Comparison of ENCODE assay signal across 19 cellular contexts in genomic region chr6:135665935-135666334, GRCh38.
DNase-seq lines count a peak whose midpoint lies in the region; ATAC-seq and TF ChIP-seq lines count a peak whose summit lies in the region.
"Had no signal": no experiment of that assay in that cellular context is flagged by ENCODE, and none has a peak within 500 bp of the region (broad histone marks: within the 10 kb centered on the region; RNA-seq: fewer than 3 reads in every experiment).

No MANE protein-coding gene starts in this region.

- dilution Hi-C loops in mammary epithelial cell (cut with HindIII; ENCODE audit: low sequenced_read_pairs): no loop called here

- in situ Hi-C loops in mammary epithelial cell (cut with MboI; ENCODE audit: low sequenced_read_pairs in 2 of 2): no loop called here

- no peaks in the 10 kb centered on the region for H3K9me3 ChIP-seq in mammary epithelial cell (replicated peaks; ENCODE audit: insufficient read depth, low read length)
- H3K9me3 ChIP-seq in breast epithelium: no peaks in the 10 kb centered on the region
- H3K9me3 ChIP-seq in gastroesophageal sphincter: no peaks in the 10 kb centered on the region
- H3K9me3 ChIP-seq: BLaER1 had no signal

- WGBS in mammary epithelial cell (ENCODE audit: low coverage, missing lambda C conversion rate): 18% methylated on average over 4 of the region's 4 CpGs
- 52 to 80% methylated on average over 1 to 4 of the region's 4 CpGs for WGBS in gastroesophageal sphincter (ENCODE audit: low coverage in 1 of 2), 2 donors

- H2AFZ ChIP-seq in mammary epithelial cell (ENCODE audit: low read depth, low read length): no peak overlapping the region
- H2AFZ ChIP-seq: GM23338 had no signal

- TF ChIP-seq POLR2A in breast epithelium (IDR thresholded peaks at IDR 0.05): no peak
- TF ChIP-seq POLR2A in gastroesophageal sphincter (IDR thresholded peaks at IDR 0.05): no peak

- no peak overlapping the region for H3K9ac ChIP-seq in mammary epithelial cell (ENCODE audit: insufficient read depth, low read length)
- H3K9ac ChIP-seq: BLaER1 had no signal

- H3K27me3 ChIP-seq in mammary epithelial cell (ENCODE audit: insufficient read depth, low read length) (no peaks in the 10 kb centered on the region), breast epithelium (no peaks in the 10 kb centered on the region), foreskin keratinocyte (no peaks in the 10 kb centered on the region), gastroesophageal sphincter (no peaks in the 10 kb centered on the region)
- H3K27me3 ChIP-seq: BLaER1 had no signal

- no TSS peak for BruUV-seq in mammary epithelial cell (replicated peaks; lab: Mats Ljungman, UMichigan)

- H3K27ac Mint-ChIP-seq in activated T-helper 2 cell treated with anti-CD3 and anti-CD28 coated beads, Interferon-gamma antibody, Interleukin-2, Interleukin-4, amounts not matched to agents 10 μg/mL and 5 μg/mL and 100 μg/mL, durations not matched to agents 14 hours and 24 hours and 36 hours: peak overlapping the region; percentile 25
- peak overlapping the region; percentile 40 for H3K27ac Mint-ChIP-seq in type B pancreatic cell
- H3K27ac Mint-ChIP-seq: CD14-positive monocyte; CD8-positive, alpha-beta T cell; GM23338; HFFc6 had no signal

- H4K20me1 ChIP-seq in mammary epithelial cell (ENCODE audit: insufficient read depth, low read length): no peaks in the 10 kb centered on the region
- H4K20me1 ChIP-seq: BLaER1 had no signal

- TF ChIP-seq CTCF in mammary epithelial cell (conservative IDR thresholded peaks at IDR 0.05 in 1 of 2, IDR thresholded peaks at IDR 0.05 in 1 of 2; ENCODE audit: extremely low read depth in 1 of 2, insufficient read depth in 1 of 2, low read depth in 1 of 2, low read length in 2 of 2) (no peak), breast epithelium (IDR thresholded peaks at IDR 0.05) (no peak), foreskin keratinocyte (conservative IDR thresholded peaks at IDR 0.05) (no peak), type B pancreatic cell (conservative IDR thresholded peaks at IDR 0.05) (no peak), gastroesophageal sphincter (IDR thresholded peaks at IDR 0.05) (no peak)

- ATAC-seq in foreskin keratinocyte (peak; percentile 14), gastroesophageal sphincter (no peak)
- ATAC-seq: CD8-positive, alpha-beta T cell; GM23338; HCT116; HepG2 had no signal

- H3K36me3 ChIP-seq in mammary epithelial cell (ENCODE audit: insufficient read depth, low read length) (no peaks in the 10 kb centered on the region), breast epithelium (no peaks in the 10 kb centered on the region), gastroesophageal sphincter (no peaks in the 10 kb centered on the region)
- H3K36me3 ChIP-seq: BLaER1 had no signal

- H3K4me3 Mint-ChIP-seq in activated T-helper 2 cell treated with anti-CD3 and anti-CD28 coated beads, Interferon-gamma antibody, Interleukin-2, Interleukin-4, amounts not matched to agents 10 μg/mL and 5 μg/mL and 100 μg/mL, durations not matched to agents 14 hours and 24 hours and 36 hours (ENCODE audit: low read depth): no peak overlapping the region
- H3K4me3 Mint-ChIP-seq in type B pancreatic cell: no peak overlapping the region
- H3K4me3 Mint-ChIP-seq: CD14-positive monocyte; CD8-positive, alpha-beta T cell; GM23338; HFFc6 had no signal

- H3K27ac ChIP-seq in mammary epithelial cell (ENCODE audit: insufficient read depth, low read depth, low read length) (no peak overlapping the region), breast epithelium (no peak overlapping the region), foreskin keratinocyte (no peak overlapping the region), gastroesophageal sphincter (no peak overlapping the region)
- H3K27ac ChIP-seq: BLaER1 had no signal

- intact Hi-C loops in mammary epithelial cell (cut with micrococcal nuclease) (no loop called here), breast epithelium (cut with DNase I; ENCODE audit: low total_unique reads) (no loop called here)
- intact Hi-C loops in activated T-helper 2 cell treated with anti-CD3 and anti-CD28 coated beads, Interferon-gamma antibody, Interleukin-2, Interleukin-4, amounts not matched to agents 10 μg/mL and 5 μg/mL and 100 μg/mL, durations not matched to agents 14 hours and 24 hours and 36 hours (cut with micrococcal nuclease): no loop called here

- H3K4me1 Mint-ChIP-seq in activated T-helper 2 cell treated with anti-CD3 and anti-CD28 coated beads, Interferon-gamma antibody, Interleukin-2, Interleukin-4, amounts not matched to agents 10 μg/mL and 5 μg/mL and 100 μg/mL, durations not matched to agents 14 hours and 24 hours and 36 hours (ENCODE audit: low read depth): peaks cover 27% of the 10 kb centered on the region
- peaks cover 8% of the 10 kb centered on the region for H3K4me1 Mint-ChIP-seq in type B pancreatic cell (ENCODE audit: unreplicated experiment)

- H3K4me2 ChIP-seq in mammary epithelial cell (ENCODE audit: insufficient read depth, low read depth, low read length): no peak overlapping the region
- H3K4me2 ChIP-seq: BLaER1, GM23338 had no signal

- no peaks in the 10 kb centered on the region for H3K27me3 Mint-ChIP-seq in activated T-helper 2 cell treated with anti-CD3 and anti-CD28 coated beads, Interferon-gamma antibody, Interleukin-2, Interleukin-4, amounts not matched to agents 10 μg/mL and 5 μg/mL and 100 μg/mL, durations not matched to agents 14 hours and 24 hours and 36 hours (ENCODE audit: low read depth)
- H3K27me3 Mint-ChIP-seq in type B pancreatic cell: peaks cover 7% of the 10 kb centered on the region

- no peak overlapping the region for H3K4me3 ChIP-seq in mammary epithelial cell (replicated peaks in 1 of 3; ENCODE audit: insufficient read depth in 1 of 3, low read depth in 2 of 3, low read length in 3 of 3)
- H3K4me3 ChIP-seq in breast epithelium: no peak overlapping the region
- no peak overlapping the region for H3K4me3 ChIP-seq in gastroesophageal sphincter
- H3K4me3 ChIP-seq: BLaER1, GM23338 had no signal

- no peaks in the 10 kb centered on the region for H3K79me2 ChIP-seq in mammary epithelial cell (ENCODE audit: insufficient read depth, low read length)

- no peak for TF ChIP-seq EP300 in gastroesophageal sphincter (IDR thresholded peaks at IDR 0.05)

- CTCF ChIA-PET in mammary epithelial cell (lab: Charles Lee; ENCODE audit: low non-redundant PET): no interaction called here

- H3K4me1 ChIP-seq in mammary epithelial cell (ENCODE audit: insufficient read depth, low read length) (peaks cover 6% of the 10 kb centered on the region), breast epithelium (no peaks in the 10 kb centered on the region), foreskin keratinocyte (no peaks in the 10 kb centered on the region), gastroesophageal sphincter (peaks cover 0 to 9% (median 0%) of the 10 kb centered on the region in 3 donors)
- H3K4me1 ChIP-seq: BLaER1 had no signal

- H3K36me3 Mint-ChIP-seq in activated T-helper 2 cell treated with anti-CD3 and anti-CD28 coated beads, Interferon-gamma antibody, Interleukin-2, Interleukin-4, amounts not matched to agents 10 μg/mL and 5 μg/mL and 100 μg/mL, durations not matched to agents 14 hours and 24 hours and 36 hours (ENCODE audit: low read depth): peaks cover 68% of the 10 kb centered on the region
- no peaks in the 10 kb centered on the region for H3K36me3 Mint-ChIP-seq in type B pancreatic cell
- H3K36me3 Mint-ChIP-seq: CD14-positive monocyte; CD8-positive, alpha-beta T cell had no signal

- DNase-seq in mammary epithelial cell (peak; percentile 20), breast epithelium (ENCODE audit: low spot score in 2 of 2) (no peak), foreskin keratinocyte (peak in 1 of 2 donors; percentile 32), type B pancreatic cell (ENCODE audit: extremely low spot score, unreplicated experiment) (no peak), cortex of kidney (lab: John Stamatoyannopoulos, UW) (no peak), retina (no peak)
- DNase-seq in activated T-helper 2 cell treated with anti-CD3 and anti-CD28 coated beads, Interferon-gamma antibody, Interleukin-2, Interleukin-4, amounts not matched to agents 10 μg/mL and 5 μg/mL and 100 μg/mL, durations not matched to agents 14 hours and 24 hours and 36 hours (ENCODE audit: low spot score): no peak
- DNase-seq: 8988T; Calu3; CD8-positive, alpha-beta T cell; DMS79 treated with DMSO at 0.1 percent for 48 hours; GF-D8; HFFc6 had no signal

- H3K9me3 Mint-ChIP-seq in activated T-helper 2 cell treated with anti-CD3 and anti-CD28 coated beads, Interferon-gamma antibody, Interleukin-2, Interleukin-4, amounts not matched to agents 10 μg/mL and 5 μg/mL and 100 μg/mL, durations not matched to agents 14 hours and 24 hours and 36 hours: peaks cover 71% of the 10 kb centered on the region
- H3K9me3 Mint-ChIP-seq in type B pancreatic cell: peaks cover 19% of the 10 kb centered on the region
- H3K9me3 Mint-ChIP-seq: GM23338 had no signal
